Comparison of ENCODE assay signal across 1 cellular context in genomic region chr12:104495786-104496185, GRCh38.
TF ChIP-seq lines count a peak whose summit lies in the region.

No MANE protein-coding gene starts in this region.

TF ChIP-seq in WTC11, 78 proteins besides CTCF, POLR2A, EP300 and RAD21 (continued from another document):
- no peak for TF ChIP-seq USF2 (CRISPR knock-in tag; IDR thresholded peaks at IDR 0.05)
- no peak for TF ChIP-seq CDX4 (CRISPR knock-in tag; IDR thresholded peaks at IDR 0.05; ENCODE audit: borderline replicate concordance)
- TF ChIP-seq E2F1 (CRISPR knock-in tag; IDR thresholded peaks at IDR 0.05): no peak
- no peak for TF ChIP-seq PRRX2 (CRISPR knock-in tag; IDR thresholded peaks at IDR 0.05)
- TF ChIP-seq IRF2 (CRISPR knock-in tag; IDR thresholded peaks at IDR 0.05; ENCODE audit: borderline replicate concordance, low read depth): no peak
- TF ChIP-seq ZNF138 (CRISPR knock-in tag; conservative IDR thresholded peaks at IDR 0.05): no peak
- no peak for TF ChIP-seq NR1H2 (CRISPR knock-in tag; IDR thresholded peaks at IDR 0.05)
- no peak for TF ChIP-seq MXD4 (CRISPR knock-in tag; IDR thresholded peaks at IDR 0.05; ENCODE audit: borderline replicate concordance)
- TF ChIP-seq JUN (CRISPR knock-in tag; IDR thresholded peaks at IDR 0.05): no peak
- TF ChIP-seq ATF6 (CRISPR knock-in tag; IDR thresholded peaks at IDR 0.05): no peak
